In genomic region chr11:79415912-79416311, GRCh38 we compare ENCODE assay signal across 3 cellular contexts.
TF ChIP-seq lines count a peak whose summit lies in the region.

No MANE protein-coding gene starts in this region.

TF ChIP-seq in SK-N-SH treated with all-trans-retinoic acid at 6 μM for 48 hours, 23 proteins besides CTCF, POLR2A, EP300 and RAD21 (continued from another document):
- TF ChIP-seq PATZ1 (CRISPR knock-in tag; IDR thresholded peaks at IDR 0.05; ENCODE audit: borderline replicate concordance) (no peak), ZNF8 (CRISPR knock-in tag; IDR thresholded peaks at IDR 0.05) (peak; percentile 100), ISL1 (CRISPR knock-in tag; IDR thresholded peaks at IDR 0.05) (no peak)
- TF ChIP-seq, protein P1, sequence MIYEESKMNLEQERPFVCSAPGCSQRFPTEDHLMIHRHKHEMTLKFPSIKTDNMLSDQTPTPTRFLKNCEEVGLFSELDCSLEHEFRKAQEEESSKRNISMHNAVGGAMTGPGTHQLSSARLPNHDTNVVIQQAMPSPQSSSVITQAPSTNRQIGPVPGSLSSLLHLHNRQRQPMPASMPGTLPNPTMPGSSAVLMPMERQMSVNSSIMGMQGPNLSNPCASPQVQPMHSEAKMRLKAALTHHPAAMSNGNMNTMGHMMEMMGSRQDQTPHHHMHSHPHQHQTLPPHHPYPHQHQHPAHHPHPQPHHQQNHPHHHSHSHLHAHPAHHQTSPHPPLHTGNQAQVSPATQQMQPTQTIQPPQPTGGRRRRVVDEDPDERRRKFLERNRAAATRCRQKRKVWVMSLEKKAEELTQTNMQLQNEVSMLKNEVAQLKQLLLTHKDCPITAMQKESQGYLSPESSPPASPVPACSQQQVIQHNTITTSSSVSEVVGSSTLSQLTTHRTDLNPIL (CRISPR knock-in tag; IDR thresholded peaks at IDR 0.05; ENCODE audit: low read depth): no peak

TF ChIP-seq in SK-N-SH, 30 proteins besides CTCF, POLR2A, EP300 and RAD21 (continued from another document):
- TF ChIP-seq USF1 (IDR thresholded peaks at IDR 0.05; ENCODE audit: borderline replicate concordance, low read depth): no peak
- no peak for TF ChIP-seq EZH2phosphoT487 (IDR thresholded peaks at IDR 0.05; ENCODE audit: borderline replicate concordance, low read depth)

TF ChIP-seq in WTC11, 78 proteins besides CTCF, POLR2A, EP300 and RAD21 (continued from another document):
- TF ChIP-seq GTF2I (CRISPR knock-in tag; conservative IDR thresholded peaks at IDR 0.05) (peak; percentile 82; the same call in 1 of the 2 replicates), CREM (CRISPR knock-in tag; IDR thresholded peaks at IDR 0.05) (no peak), ZNF138 (CRISPR knock-in tag; conservative IDR thresholded peaks at IDR 0.05) (no peak)
